9 cellular contexts compared by ENCODE assay signal in genomic region chr11:85595285-85595884, GRCh38. TPM values are rescaled to one million over a fixed set of nuclear protein-coding genes. Genes with fewer than 3 reads are reported as not detected.
DNase-seq lines count a peak whose midpoint lies in the region; ATAC-seq, FAIRE-seq and TF ChIP-seq lines count a peak whose summit lies in the region.
"Had no signal": no experiment of that assay in that cellular context is flagged by ENCODE, and none has a peak within 500 bp of the region (broad histone marks: within the 10 kb centered on the region; RNA-seq: fewer than 3 reads in every experiment).

No MANE protein-coding gene starts in this region.

- no peak overlapping the region for H3K9ac ChIP-seq in liver (ENCODE audit: low read depth in 1 of 2, low read length in 2 of 2)

- no peaks in the 10 kb centered on the region for H3K27me3 ChIP-seq in liver (ENCODE audit: control insufficient read depth in 4 of 4, insufficient read depth in 4 of 4, low read length in 3 of 4)

- no peak overlapping the region for H3K27ac ChIP-seq in A549
- H3K27ac ChIP-seq in liver (ENCODE audit: low read depth in 1 of 2, low read length in 2 of 2), result no peak overlapping the region

- TF ChIP-seq POLR2A in A549 (IDR thresholded peaks at IDR 0.05; ENCODE audit: low read length), result no peak

- H3K4me1 ChIP-seq in A549 (no peaks in the 10 kb centered on the region), liver (ENCODE audit: control insufficient read depth in 4 of 4, insufficient read depth in 4 of 4, low read length in 3 of 4) (no peaks in the 10 kb centered on the region)

- TF ChIP-seq CTCF in A549 (IDR thresholded peaks at IDR 0.05), result peak; percentile 84
- TF ChIP-seq CTCF in GM12864 (IDR thresholded peaks at IDR 0.05; ENCODE audit: low read depth, low read length, missing control alignments), result peak; percentile 27
- peak; percentile 68 for TF ChIP-seq CTCF in liver (IDR thresholded peaks at IDR 0.05; ENCODE audit: low read depth, low read length, missing input control)

- no peak overlapping the region for H3K4me2 ChIP-seq in A549

- no peak for TF ChIP-seq EP300 in A549 (IDR thresholded peaks at IDR 0.05)

- TF ChIP-seq RAD21 in A549 (conservative IDR thresholded peaks at IDR 0.05 in 1 of 2, IDR thresholded peaks at IDR 0.05 in 1 of 2) (peak; percentile 91 to 93), liver (IDR thresholded peaks at IDR 0.05) (peak; percentile 94 to 95)

- no peak overlapping the region for H3K4me3 ChIP-seq in A549
- H3K4me3 ChIP-seq in GM12864 (ENCODE audit: low read depth, low read length), result no peak overlapping the region
- H3K4me3 ChIP-seq in liver (ENCODE audit: low read depth in 1 of 3, low read length in 3 of 3), result no peak overlapping the region
- H3K4me3 ChIP-seq: HAP-1 had no signal

- H3K36me3 ChIP-seq in liver (ENCODE audit: control insufficient read depth in 4 of 4, insufficient read depth in 3 of 4, low read depth in 1 of 4, low read length in 3 of 4), result no peaks in the 10 kb centered on the region
- H3K36me3 ChIP-seq: HAP-1 had no signal

- FAIRE-seq in A549 (lab: Jason Lieb, UNC), result no peak

- DNase-seq in A549 (ENCODE audit: low read depth in 1 of 2, low spot score in 1 of 2) (peak; percentile 41 to 62), GM12864 (ENCODE audit: low read depth) (peak; percentile 13), NCI-H748 treated with DMSO at 0.1 percent for 48 hours (lab: John Stamatoyannopoulos, UW) (peak; percentile 5), cerebellar cortex (ENCODE audit: low spot score) (peak; percentile 72), GOT3 (lab: John Stamatoyannopoulos, UW) (no peak)

- CTCF ChIA-PET in A549 (lab: Yijun Ruan, JAX), result interaction anchor here (0.7 to 1.7 kb wide), 7 partner anchors 11 to 840 kb away, joined by 3 to 4 read pairs (median 3); partner anchors contain the start of gene CCDC83

- ATAC-seq in A549, result peak; percentile 49 to 68; a peak in 3 of 6 replicates
- ATAC-seq in HG03280 (IDR thresholded peaks at IDR 0.05; ENCODE audit: unreplicated experiment), result peak; percentile 71
- no peak for ATAC-seq in GM19023 (IDR thresholded peaks at IDR 0.05; ENCODE audit: unreplicated experiment)

- POLR2A ChIA-PET in A549 (lab: Yijun Ruan, JAX), result no interaction called here

- H3K9me3 ChIP-seq in A549 (no peaks in the 10 kb centered on the region), liver (ENCODE audit: control insufficient read depth in 4 of 4, low read length in 3 of 4) (no peaks in the 10 kb centered on the region)
- H3K9me3 ChIP-seq: HAP-1 had no signal

TF ChIP-seq in A549, 52 proteins besides CTCF, POLR2A, EP300 and RAD21:
- TF ChIP-seq ZNF302 (CRISPR knock-in tag; IDR thresholded peaks at IDR 0.05) (no peak), SMC3 (IDR thresholded peaks at IDR 0.05) (peak; percentile 76), MAFK (IDR thresholded peaks at IDR 0.05; ENCODE audit: partially characterized antibody) (peak; percentile 90)
TF ChIP-seq in A549: peak in this region for 2.

TF ChIP-seq in liver, 16 proteins besides CTCF, POLR2A, EP300 and RAD21:
- no peak for TF ChIP-seq GABPA (IDR thresholded peaks at IDR 0.05 in 1 of 2, conservative IDR thresholded peaks at IDR 0.05 in 1 of 2)
- no peak for TF ChIP-seq JUND (IDR thresholded peaks at IDR 0.05)
- TF ChIP-seq NR2F2 (IDR thresholded peaks at IDR 0.05), result no peak

RNA-seq across cellular contexts. Expression of gene DLG2, which starts 31.8 kb away (rescaled TPM):
- polyA plus RNA-seq in A549 (2011; rRNA removed) (0.66 and 0.79 TPM in 2 replicates), A549 (2017; fragmentation: RNase III; extraction: RNeasy Plus Mini Kit Qiagen cat#74134 plus additional on column Dnase treatment) (0.26 to 0.40 TPM (median 0.31 TPM) in 3 replicates), liver (under 1 TPM; 0.30 to 0.99 TPM)
- polyA plus RNA-seq in A549 (2012; cell fraction: cytosol; rRNA removed), result 0.12 and 0.19 TPM in 2 replicates
- polyA plus RNA-seq in A549 (2012; cell fraction: nucleus; rRNA removed), result 0.11 and 0.13 TPM in 2 replicates
- 0.73 and 0.99 TPM in 2 replicates for polyA minus RNA-seq in A549 (2011; rRNA and poly(A)+ RNA removed)
- 1 to 10 TPM in 1 of 2 donors, under 1 TPM in 1; 0.37 to 5.5 TPM for total RNA-seq in liver

RNA-seq across cellular contexts. Expression of gene TMEM126B, which starts 33.0 kb away (rescaled TPM):
- 88.9 and 114 TPM in 2 replicates for polyA plus RNA-seq in A549 (2011; rRNA removed)
- 27.6 and 30.6 TPM in 2 replicates for polyA plus RNA-seq in A549 (2012; cell fraction: cytosol; rRNA removed)
- polyA plus RNA-seq in A549 (2012; cell fraction: nucleus; rRNA removed), result 10.0 and 25.9 TPM in 2 replicates
- polyA plus RNA-seq in A549 (2017; fragmentation: RNase III; extraction: RNeasy Plus Mini Kit Qiagen cat#74134 plus additional on column Dnase treatment), result 70.6 to 82.4 TPM (median 75.0 TPM) in 3 replicates
- polyA minus RNA-seq in A549 (2011; rRNA and poly(A)+ RNA removed), result 10.7 and 15.5 TPM in 2 replicates
- total RNA-seq in liver, result 10 to 100 TPM; 20.0 to 28.1 TPM
- polyA plus RNA-seq in liver, result 10 to 100 TPM; 25.7 to 32.3 TPM

RNA-seq across cellular contexts. Expression of gene TMEM126A, which starts 52.4 kb away (rescaled TPM):
- polyA plus RNA-seq in A549 (2011; rRNA removed) (101 and 123 TPM in 2 replicates), A549 (2017; fragmentation: RNase III; extraction: RNeasy Plus Mini Kit Qiagen cat#74134 plus additional on column Dnase treatment) (74.9 to 79.4 TPM (median 76.2 TPM) in 3 replicates), liver (10 to 100 TPM; 25.6 to 39.1 TPM)
- polyA plus RNA-seq in A549 (2012; cell fraction: cytosol; rRNA removed), result 34.9 and 41.4 TPM in 2 replicates
- 7.9 and 9.4 TPM in 2 replicates for polyA plus RNA-seq in A549 (2012; cell fraction: nucleus; rRNA removed)
- polyA minus RNA-seq in A549 (2011; rRNA and poly(A)+ RNA removed), result 9.0 and 11.4 TPM in 2 replicates
- 10 to 100 TPM in 1 of 2 donors, 1 to 10 TPM in 1; 9.3 to 21.0 TPM for total RNA-seq in liver

Comparison
In these comparisons a context has a peak if more than half of its experiments do, and no peak if none do; other contexts are left out.
1. CTCF ChIP-seq: peak in every context shown above with its lines; median percentile 84 in A549; 68 in liver; 27 in GM12864.